In genomic region chr5:179344301-179345178, GRCh38 we compare ENCODE assay signal across 9 cellular contexts. TPM values are rescaled to one million over a fixed set of nuclear protein-coding genes. Genes with fewer than 3 reads are reported as not detected.
DNase-seq lines count a peak whose midpoint lies in the region; ATAC-seq and TF ChIP-seq lines count a peak whose summit lies in the region.
"Had no signal": no experiment of that assay in that cellular context is flagged by ENCODE, and none has a peak within 500 bp of the region (broad histone marks: within the 10 kb centered on the region; RNA-seq: fewer than 3 reads in every experiment).

No MANE protein-coding gene starts in this region.

- H3K9me3 ChIP-seq in breast epithelium: no peaks in the 10 kb centered on the region
- no peaks in the 10 kb centered on the region for H3K9me3 ChIP-seq in esophagus squamous epithelium
- H3K9me3 ChIP-seq in muscle layer of duodenum (ENCODE audit: control insufficient read depth in 1 of 2, low read length in 2 of 2): no peaks in the 10 kb centered on the region

- peak overlapping the region; percentile 67 to 83 for H3K27ac ChIP-seq in breast epithelium
- peak overlapping the region; percentile 63 to 89 (median 76) for H3K27ac ChIP-seq in esophagus squamous epithelium
- H3K27ac ChIP-seq in muscle layer of duodenum (ENCODE audit: low read length): no peak overlapping the region

- no peaks in the 10 kb centered on the region for H3K4me1 Mint-ChIP-seq in MCF 10A (ENCODE audit: insufficient read depth, unreplicated experiment)

- H3K36me3 Mint-ChIP-seq in MCF 10A (ENCODE audit: insufficient read depth, unreplicated experiment): no peaks in the 10 kb centered on the region

- WGBS in esophagus squamous epithelium, 2 donors: 2% methylated on average over 7 of the region's 92 CpGs; no CpG with 5 or more reads in 1 of the 2 donors

- CTCF ChIA-PET in MCF 10A (lab: Yijun Ruan, JAX): no interaction called here

- BruUV-seq in MCF 10A (replicated peaks; lab: Mats Ljungman, UMichigan): no TSS peak

- TF ChIP-seq POLR2A in breast epithelium (IDR thresholded peaks at IDR 0.05): no peak
- TF ChIP-seq POLR2A in esophagus squamous epithelium (IDR thresholded peaks at IDR 0.05): no peak

- intact Hi-C loops in breast epithelium (cut with DNase I; ENCODE audit: low total_unique reads): no loop called here
- intact Hi-C loops in MCF 10A (cut with micrococcal nuclease): no loop called here
- intact Hi-C loops in esophagus squamous epithelium (cut with DNase I): no loop called here

- H3K4me1 ChIP-seq in breast epithelium (peaks cover 0 to 5% of the 10 kb centered on the region in 2 donors), esophagus squamous epithelium (peaks cover 20 to 37% (median 20%) of the 10 kb centered on the region in 3 donors), muscle layer of duodenum (ENCODE audit: control insufficient read depth in 1 of 2, insufficient read depth in 2 of 2, low read length in 2 of 2) (peaks cover 0 to 31% of the 10 kb centered on the region in 2 donors)

- POLR2A ChIA-PET in MCF 10A (lab: Yijun Ruan, JAX): no interaction called here

- H3K27me3 ChIP-seq in breast epithelium (peaks cover 0 to 41% of the 10 kb centered on the region in 2 donors), esophagus squamous epithelium (peaks cover 0 to 72% (median 3%) of the 10 kb centered on the region in 4 donors), muscle layer of duodenum (ENCODE audit: low read depth, low read length) (no peaks in the 10 kb centered on the region)

- TF ChIP-seq CTCF in breast epithelium (IDR thresholded peaks at IDR 0.05) (peak in 1 of 3 donors; percentile 7), MCF 10A (IDR thresholded peaks at IDR 0.05; ENCODE audit: unreplicated experiment) (no peak), esophagus squamous epithelium (IDR thresholded peaks at IDR 0.05) (peak in 1 of 6 experiments; percentile 6)

- no peak overlapping the region for H3K4me3 Mint-ChIP-seq in MCF 10A (ENCODE audit: unreplicated experiment)

- H3K9me3 Mint-ChIP-seq in MCF 10A (ENCODE audit: unreplicated experiment): no peaks in the 10 kb centered on the region

- H3K27me3 Mint-ChIP-seq in MCF 10A (ENCODE audit: insufficient read depth, unreplicated experiment): no peaks in the 10 kb centered on the region

- DNase-seq in breast epithelium (ENCODE audit: low spot score in 2 of 2) (no peak), MCF 10A (ENCODE audit: unreplicated experiment) (no peak), esophagus squamous epithelium (lab: John Stamatoyannopoulos, UW) (no peak), Ammon's horn (ENCODE audit: low spot score) (no peak), DMS53 treated with DMSO at 0.1 percent for 48 hours (lab: John Stamatoyannopoulos, UW; ENCODE audit: unreplicated experiment) (no peak), ureter (ENCODE audit: low spot score) (no peak)
- DNase-seq: activated CD8-positive, alpha-beta memory T cell treated with anti-CD3 and anti-CD28 coated beads, Interleukin-2, amount 50 U/mL, for 4 hours had no signal

- no peak for ATAC-seq in HG03378 (IDR thresholded peaks at IDR 0.05; ENCODE audit: unreplicated experiment)

- H3K36me3 ChIP-seq in breast epithelium: no peaks in the 10 kb centered on the region
- H3K36me3 ChIP-seq in esophagus squamous epithelium: no peaks in the 10 kb centered on the region
- no peaks in the 10 kb centered on the region for H3K36me3 ChIP-seq in muscle layer of duodenum (ENCODE audit: control insufficient read depth in 1 of 2, insufficient read depth in 2 of 2, low read length in 2 of 2)

- H3K4me3 ChIP-seq in breast epithelium (peak overlapping the region; percentile 65 to 94 (median 90)), esophagus squamous epithelium (peak overlapping the region; percentile 40 to 79 (median 56)), muscle layer of duodenum (ENCODE audit: low read depth in 1 of 2, low read length in 2 of 2) (peak overlapping the region; percentile 52 to 79)

- no peak overlapping the region for H3K27ac Mint-ChIP-seq in MCF 10A (ENCODE audit: low read depth, unreplicated experiment)

RNA-seq across cellular contexts. Expression of gene ADAMTS2, which starts 0.7 kb away (rescaled TPM):
- total RNA-seq in breast epithelium (10 to 100 TPM; 11.3 to 51.8 (median 19.7) TPM), MCF 10A (2022) (0.17 TPM in 1 of 2 replicates, not detected in the other), esophagus squamous epithelium (10 to 100 TPM in 1 of 4 donors, 1 to 10 TPM in 3; 1.3 to 10.3 (median 5.2) TPM), ureter (13.3 TPM)
